Comparison of ENCODE assay signal across 19 cellular contexts in genomic region chr11:37786214-37786755, GRCh38.
DNase-seq lines count a peak whose midpoint lies in the region; ATAC-seq and TF ChIP-seq lines count a peak whose summit lies in the region.
"Had no signal": no experiment of that assay in that cellular context is flagged by ENCODE, and none has a peak within 500 bp of the region (broad histone marks: within the 10 kb centered on the region; RNA-seq: fewer than 3 reads in every experiment).

No MANE protein-coding gene starts in this region.

- H3K4me1 ChIP-seq in SK-N-SH (ENCODE audit: control insufficient read depth in 1 of 2, insufficient read depth in 2 of 2, low read depth in 1 of 2, low read length in 1 of 2) (no peaks in the 10 kb centered on the region; a peak in 1 of 4 replicates), foreskin keratinocyte (peaks cover 32% of the 10 kb centered on the region)
- H3K4me1 ChIP-seq: heart right ventricle, psoas muscle, tibial artery had no signal

- TF ChIP-seq CTCF in SK-N-SH (IDR thresholded peaks at IDR 0.05) (no peak), brain microvascular endothelial cell (IDR thresholded peaks at IDR 0.05; ENCODE audit: low read depth, low read length, missing control alignments) (no peak), foreskin keratinocyte (conservative IDR thresholded peaks at IDR 0.05) (no peak), GM10248 (IDR thresholded peaks at IDR 0.05; ENCODE audit: control extremely low read depth, extremely low read depth, low read depth, missing control alignments) (no peak)

- DNase-seq in SK-N-SH (no peak), brain microvascular endothelial cell (peak; percentile 12), foreskin keratinocyte (peak; percentile 42 to 77), GM10248 (ENCODE audit: extremely low spot score) (no peak)
- no peak for DNase-seq in activated effector memory CD4-positive, alpha-beta T cell treated with anti-CD3 and anti-CD28 coated beads, Interleukin-2, amount 50 U/mL, for 16 hours
- DNase-seq: amygdala, HCEC 1CT, heart right ventricle, NCI-H1436 treated with DMSO at 0.1 percent for 48 hours, psoas muscle, Right ventricle myocardium superior, T-helper 2 cell, tibial artery had no signal

- no peak overlapping the region for H3K4me3 ChIP-seq in SK-N-SH (ENCODE audit: low read depth in 2 of 2, low read length in 1 of 2)
- H3K4me3 ChIP-seq in brain microvascular endothelial cell (ENCODE audit: low read depth, low read length), result no peak overlapping the region
- H3K4me3 ChIP-seq: coronary artery, heart right ventricle, psoas muscle, tibial artery had no signal

- TF ChIP-seq RAD21 in SK-N-SH (IDR thresholded peaks at IDR 0.05; ENCODE audit: low read length), result no peak

- peak overlapping the region; percentile 4; the same call in 1 of the 2 replicates for H3K9ac ChIP-seq in SK-N-SH

- peaks cover 43% of the 10 kb centered on the region for H3F3A ChIP-seq in SK-N-SH (replicated peaks; ENCODE audit: insufficient read depth)

- peak overlapping the region in 1 of 2 experiments; percentile 90; a peak in 2 of 4 replicates for H3K27ac ChIP-seq in SK-N-SH (ENCODE audit: low read depth in 2 of 2, low read length in 1 of 2)
- peak overlapping the region; percentile 80 for H3K27ac ChIP-seq in brain microvascular endothelial cell
- H3K27ac ChIP-seq in foreskin keratinocyte, result peak overlapping the region; percentile 89
- H3K27ac ChIP-seq: 22Rv1, coronary artery, heart right ventricle, psoas muscle, tibial artery had no signal

- CTCF ChIA-PET in SK-N-SH (lab: Yijun Ruan, JAX), result no interaction called here
- CTCF ChIA-PET in GM10248 (lab: Yijun Ruan, JAX), result interaction anchor here (1.0 kb wide), 1 partner anchor 10 kb away, joined by 3 read pairs; no protein-coding TSS in a partner anchor

- H3K27me3 ChIP-seq in SK-N-SH (ENCODE audit: insufficient read depth), result no peaks in the 10 kb centered on the region
- no peaks in the 10 kb centered on the region for H3K27me3 ChIP-seq in brain microvascular endothelial cell (replicated peaks)
- no peaks in the 10 kb centered on the region for H3K27me3 ChIP-seq in foreskin keratinocyte
- H3K27me3 ChIP-seq: heart right ventricle, tibial artery had no signal

- peaks cover 27% of the 10 kb centered on the region for H3K9me3 ChIP-seq in SK-N-SH

- in situ Hi-C loops in brain microvascular endothelial cell (cut with HindIII; ENCODE audit: low pct_ligation_motif_present, low sequenced_read_pairs), result no loop called here

- 0% methylated on average over 1 of the region's 1 CpG for WGBS in SK-N-SH (ENCODE audit: low lambda C conversion rate)

- no peak for TF ChIP-seq EP300 in SK-N-SH (IDR thresholded peaks at IDR 0.05; ENCODE audit: borderline replicate concordance in 1 of 2, low read depth in 1 of 2, low read length in 1 of 2)

- peak overlapping the region; percentile 26; the same call in 1 of the 2 replicates for H3K4me2 ChIP-seq in SK-N-SH

- peaks cover 0 to 6% of the 10 kb centered on the region in 2 experiments for H3K36me3 ChIP-seq in SK-N-SH (replicated peaks in 1 of 2; ENCODE audit: control insufficient read depth in 1 of 2, insufficient read depth in 2 of 2, low read length in 1 of 2)
- H3K36me3 ChIP-seq in brain microvascular endothelial cell (replicated peaks), result no peaks in the 10 kb centered on the region
- H3K36me3 ChIP-seq: heart right ventricle, tibial artery had no signal

- no peaks in the 10 kb centered on the region for H4K20me1 ChIP-seq in SK-N-SH (ENCODE audit: insufficient read depth)

- POLR2A ChIA-PET in SK-N-SH (lab: Yijun Ruan, JAX), result no interaction called here
- POLR2A ChIA-PET in GM10248 (lab: Yijun Ruan, JAX), result no interaction called here

- no peaks in the 10 kb centered on the region for H3K9me2 ChIP-seq in SK-N-SH

- H2AFZ ChIP-seq in SK-N-SH (ENCODE audit: low read depth), result peak overlapping the region; percentile 16; the same call in 1 of the 2 replicates

- ATAC-seq in SK-N-SH treated with all-trans-retinoic acid at 6 μM for 48 hours, result no peak
- peak; percentile 40 for ATAC-seq in foreskin keratinocyte
- no peak for ATAC-seq in GM21390 (IDR thresholded peaks at IDR 0.05; ENCODE audit: unreplicated experiment)
- ATAC-seq in GM19351 (IDR thresholded peaks at IDR 0.05; ENCODE audit: unreplicated experiment), result no peak
- ATAC-seq: heart right ventricle; psoas muscle; stimulated activated memory B cell treated with anti-CD40 and anti-IgM and Interleukin-4, amounts not matched to agents 10 μg/mL and 1 μg/mL and 100 μg/mL, for 72 hours had no signal

- no peaks in the 10 kb centered on the region for H3K79me2 ChIP-seq in SK-N-SH (ENCODE audit: insufficient read depth)

TF ChIP-seq in SK-N-SH, 30 proteins besides CTCF, POLR2A, EP300 and RAD21:
- TF ChIP-seq FOXJ3 (CRISPR knock-in tag; IDR thresholded peaks at IDR 0.05) (no peak), RCOR1 (IDR thresholded peaks at IDR 0.05; ENCODE audit: low read length) (no peak), ELF1 (IDR thresholded peaks at IDR 0.05) (no peak), FOXM1 (IDR thresholded peaks at IDR 0.05; ENCODE audit: low read depth) (no peak), ZBTB33 (IDR thresholded peaks at IDR 0.05; ENCODE audit: borderline replicate concordance, low read depth) (no peak), NFIC (IDR thresholded peaks at IDR 0.05; ENCODE audit: borderline replicate concordance) (peak; percentile 70), JUND (IDR thresholded peaks at IDR 0.05) (0 out of 2 replicates have a peak, but pooled peaks have one; percentile 25), TCF12 (IDR thresholded peaks at IDR 0.05) (0 out of 2 replicates have a peak, but pooled peaks have one; percentile 37), FOSL2 (IDR thresholded peaks at IDR 0.05; ENCODE audit: borderline replicate concordance, low read depth) (peak; percentile 43; the same call in 1 of the 2 replicates), PBX3 (IDR thresholded peaks at IDR 0.05) (peak; percentile 39)

TF ChIP-seq in SK-N-SH treated with all-trans-retinoic acid at 6 μM for 48 hours, 23 proteins besides CTCF, POLR2A, EP300 and RAD21 (continues in another document):
- TF ChIP-seq GLIS3 (CRISPR knock-in tag; IDR thresholded peaks at IDR 0.05) (no peak), ARNTL (CRISPR knock-in tag; IDR thresholded peaks at IDR 0.05; ENCODE audit: borderline replicate concordance, low read depth) (no peak), ZNF8 (CRISPR knock-in tag; IDR thresholded peaks at IDR 0.05) (no peak), SNAI2 (CRISPR knock-in tag; IDR thresholded peaks at IDR 0.05) (no peak), ISL1 (CRISPR knock-in tag; IDR thresholded peaks at IDR 0.05) (no peak), TCF4 (CRISPR knock-in tag; IDR thresholded peaks at IDR 0.05; ENCODE audit: borderline replicate concordance) (no peak), PATZ1 (CRISPR knock-in tag; IDR thresholded peaks at IDR 0.05; ENCODE audit: borderline replicate concordance) (no peak), CSRNP3 (CRISPR knock-in tag; IDR thresholded peaks at IDR 0.05) (no peak), TSHZ2 (CRISPR knock-in tag; IDR thresholded peaks at IDR 0.05) (no peak), ESRRG (CRISPR knock-in tag; IDR thresholded peaks at IDR 0.05) (no peak), ZC3H10 (CRISPR knock-in tag; IDR thresholded peaks at IDR 0.05) (no peak)

Comparison
In these comparisons a context has a peak if more than half of its experiments do, and no peak if none do; other contexts are left out.
1. DNase-seq: peak in brain microvascular endothelial cell (single experiment) and foreskin keratinocyte (2 of 2); none in SK-N-SH (single experiment), activated effector memory CD4-positive, alpha-beta T cell treated with anti-CD3 and anti-CD28 coated beads, Interleukin-2, amount 50 U/mL, for 16 hours (single experiment) and GM10248 (single experiment).